15 cellular contexts compared by ENCODE assay signal in the genomic region with DNA sequence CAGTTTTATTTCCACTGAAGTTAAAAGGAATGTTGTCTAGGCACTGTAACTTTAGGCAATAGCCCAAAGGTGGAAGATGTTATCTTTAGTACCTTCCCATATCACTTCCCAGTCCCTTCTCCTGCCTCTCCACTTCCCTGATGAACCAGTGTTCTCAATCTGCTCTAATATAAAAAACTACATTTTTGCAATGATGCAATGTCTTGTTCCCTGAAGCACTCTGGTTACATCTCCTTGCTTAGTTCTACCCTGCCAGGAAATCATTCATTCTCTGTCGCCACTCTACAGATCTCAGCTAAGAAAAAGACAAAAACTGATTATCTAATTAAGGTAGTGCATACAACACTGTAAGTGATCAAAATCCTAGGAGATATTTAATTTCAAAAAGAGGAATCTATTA.
DNase-seq lines count a peak whose midpoint lies in the region; ATAC-seq and TF ChIP-seq lines count a peak whose summit lies in the region.
"Had no signal": no experiment of that assay in that cellular context is flagged by ENCODE, and none has a peak within 500 bp of the region (broad histone marks: within the 10 kb centered on the region; RNA-seq: fewer than 3 reads in every experiment).

No MANE protein-coding gene starts in this region.

- BruUV-seq in IMR-90 (replicated peaks; lab: Mats Ljungman, UMichigan), result no TSS peak

- H4K8ac ChIP-seq in IMR-90 (ENCODE audit: low read depth in 2 of 2, low read length in 2 of 2), result no peak overlapping the region

- H4K5ac ChIP-seq in IMR-90 (ENCODE audit: low read depth, low read length), result no peak overlapping the region

- H3K9me3 Mint-ChIP-seq in mesothelial cell of epicardium (peaks cover 14% of the 10 kb centered on the region), natural killer cell (peaks cover 0 to 4% of the 10 kb centered on the region in 2 donors)

- intact Hi-C loops in IMR-90 (cut with micrococcal nuclease) (loop anchor here (5.0 kb wide), 1 partner anchor 167 kb away; a partner anchor contains a TSS), natural killer cell (cut with micrococcal nuclease) (no loop called here)

- dilution Hi-C loops in IMR-90 (cut with HindIII; ENCODE audit: low sequenced_read_pairs, unreplicated experiment), result no loop called here

- no peak overlapping the region for H2AK5ac ChIP-seq in IMR-90 (ENCODE audit: low read depth, low read length)

- in situ Hi-C loops in IMR-90 (cut with MboI; ENCODE audit: low sequenced_read_pairs), result no loop called here

- peaks cover 2% of the 10 kb centered on the region; the same call in 1 of the 2 replicates for H3K4me1 ChIP-seq in IMR-90 (ENCODE audit: control insufficient read depth, insufficient read depth, low read length)

- CTCF ChIA-PET in IMR-90 (lab: Yijun Ruan, JAX), result no interaction called here

- H3K9me3 ChIP-seq in IMR-90 (ENCODE audit: control insufficient read depth, insufficient read depth, low read length) (peaks cover 3% of the 10 kb centered on the region), WERI-Rb-1 (ENCODE audit: severe bottlenecking) (peaks cover 3% of the 10 kb centered on the region)
- H3K9me3 ChIP-seq: HAP-1 had no signal

- TF ChIP-seq POLR2A in IMR-90 (IDR thresholded peaks at IDR 0.05; ENCODE audit: low read depth, low read length), result no peak

- POLR2A ChIA-PET in IMR-90 (lab: Charles Lee; ENCODE audit: unreplicated experiment), result no interaction called here

- H3K36me3 Mint-ChIP-seq in mesothelial cell of epicardium, result peaks cover 43% of the 10 kb centered on the region
- H3K36me3 Mint-ChIP-seq in natural killer cell, result peaks cover 9% of the 10 kb centered on the region

- H3K27me3 Mint-ChIP-seq in mesothelial cell of epicardium (ENCODE audit: low read depth), result no peaks in the 10 kb centered on the region
- no peaks in the 10 kb centered on the region for H3K27me3 Mint-ChIP-seq in natural killer cell (ENCODE audit: low read depth in 2 of 2)
- H3K27me3 Mint-ChIP-seq: CD4-positive, alpha-beta T cell had no signal

- H3K4me1 Mint-ChIP-seq in mesothelial cell of epicardium, result peaks cover 16% of the 10 kb centered on the region
- no peaks in the 10 kb centered on the region for H3K4me1 Mint-ChIP-seq in natural killer cell

- no peak overlapping the region for H3K56ac ChIP-seq in IMR-90 (ENCODE audit: extremely low read depth, insufficient read depth, low read length)

- H3K27me3 ChIP-seq in IMR-90 (ENCODE audit: control insufficient read depth, insufficient read depth, low read length) (no peaks in the 10 kb centered on the region), WERI-Rb-1 (ENCODE audit: insufficient read depth, low read depth, severe bottlenecking) (no peaks in the 10 kb centered on the region)

- no peak overlapping the region for H3K4me3 ChIP-seq in IMR-90 (ENCODE audit: insufficient read depth, low read depth, low read length)
- H3K4me3 ChIP-seq in WERI-Rb-1 (ENCODE audit: low read depth, low read length), result no peak overlapping the region
- H3K4me3 ChIP-seq: HAP-1 had no signal

- H2BK120ac ChIP-seq in IMR-90 (ENCODE audit: low read depth, low read length), result no peak overlapping the region

- DNase-seq in IMR-90 (peak; percentile 4), NCI-H226 (peak; percentile 49), dedifferentiated amniotic fluid mesenchymal stem cell (ENCODE audit: extremely low spot score) (peak; percentile 23), mesothelial cell of epicardium (ENCODE audit: low spot score in 2 of 2, unreplicated experiment in 2 of 2) (no peak), natural killer cell (no peak), WERI-Rb-1 (no peak)
- DNase-seq in stimulated activated CD4-positive, alpha-beta T cell treated with anti-CD3 and anti-CD28 coated beads, Interleukin-12 subunit alpha, Interleukin-12 subunit beta, amount 100 ng/mL, for 4 hours, result no peak
- DNase-seq: C1 segment of cervical spinal cord; Calu3; CD4-positive, alpha-beta T cell; DMS 273 treated with DMSO at 0.1 percent for 48 hours; DMS79 had no signal

- no peak overlapping the region for H2AFZ ChIP-seq in IMR-90 (replicated peaks; ENCODE audit: low read length, poor library complexity)

- H2BK20ac ChIP-seq in IMR-90 (ENCODE audit: low read depth, low read length), result no peak overlapping the region

- H4K91ac ChIP-seq in IMR-90 (ENCODE audit: insufficient read depth, low read depth, low read length), result no peak overlapping the region

- no peak overlapping the region for H2AK9ac ChIP-seq in IMR-90 (replicated peaks; ENCODE audit: low read depth, low read length, poor library complexity)

- no CpG with 5 or more reads among the region's 1 CpG for WGBS in IMR-90 (ENCODE audit: extremely low coverage in 2 of 2, insufficient read length in 1 of 2), 2 experiments

- 0 out of 2 replicates have a peak, but pooled peaks have one; percentile 15 for ATAC-seq in IMR-90 (ENCODE audit: low read depth)
- no peak for ATAC-seq in natural killer cell
- no peak for ATAC-seq in GM19463 (IDR thresholded peaks at IDR 0.05; ENCODE audit: unreplicated experiment)

- no peak overlapping the region for H3K18ac ChIP-seq in IMR-90 (ENCODE audit: low read depth, low read length)

- no peak overlapping the region for H3K4me2 ChIP-seq in IMR-90 (ENCODE audit: low read depth, low read length)

- no peak overlapping the region for H3K23ac ChIP-seq in IMR-90 (ENCODE audit: low read depth, low read length)

- no peak for TF ChIP-seq CTCF in IMR-90 (conservative IDR thresholded peaks at IDR 0.05; ENCODE audit: low read depth, low read length)
- no peak for TF ChIP-seq CTCF in mesothelial cell of epicardium (IDR thresholded peaks at IDR 0.05; ENCODE audit: unreplicated experiment)
- no peak for TF ChIP-seq CTCF in natural killer cell (IDR thresholded peaks at IDR 0.05)
- TF ChIP-seq CTCF in WERI-Rb-1 (IDR thresholded peaks at IDR 0.05; ENCODE audit: low read depth, low read length), result no peak

- H3K36me3 ChIP-seq in IMR-90 (ENCODE audit: control insufficient read depth, insufficient read depth, low read length) (peaks cover 6% of the 10 kb centered on the region; the same call in 1 of the 2 replicates), WERI-Rb-1 (peaks cover 15% of the 10 kb centered on the region)

- no peak for TF ChIP-seq RAD21 in IMR-90 (IDR thresholded peaks at IDR 0.05; ENCODE audit: low read length)

- no peak overlapping the region for H3K4ac ChIP-seq in IMR-90 (ENCODE audit: low read depth, low read length)

- H2BK15ac ChIP-seq in IMR-90 (ENCODE audit: low read depth, low read length), result no peak overlapping the region

- H3K9ac ChIP-seq in IMR-90 (ENCODE audit: low read depth, low read length), result no peak overlapping the region

- no peak overlapping the region for H3K27ac ChIP-seq in IMR-90 (ENCODE audit: insufficient read depth, low read length)
- no peak overlapping the region for H3K27ac ChIP-seq in WERI-Rb-1

- H3K79me1 ChIP-seq in IMR-90 (ENCODE audit: low read depth in 1 of 2, low read length in 2 of 2), result peaks cover 0 to 3% of the 10 kb centered on the region in 2 experiments; a peak in 3 of 4 replicates

- H3K4me3 Mint-ChIP-seq in mesothelial cell of epicardium (no peak overlapping the region), natural killer cell (no peak overlapping the region)
- H3K4me3 Mint-ChIP-seq: B cell; CD4-positive, alpha-beta T cell had no signal

- no peak overlapping the region for H2BK5ac ChIP-seq in IMR-90 (ENCODE audit: low read depth, low read length, poor library complexity, severe bottlenecking)

- peak overlapping the region; percentile 54 for H3K27ac Mint-ChIP-seq in mesothelial cell of epicardium
- H3K27ac Mint-ChIP-seq in natural killer cell, result no peak overlapping the region
- H3K27ac Mint-ChIP-seq: B cell; CD4-positive, alpha-beta T cell had no signal

- H3K9me1 ChIP-seq in IMR-90 (ENCODE audit: insufficient read depth, low read length), result 0 out of 2 replicates have a peak, but pooled peaks cover 2% of the 10 kb centered on the region

- H4K20me1 ChIP-seq in IMR-90 (ENCODE audit: insufficient read depth, low read length), result no peaks in the 10 kb centered on the region

- no peak overlapping the region for H3K14ac ChIP-seq in IMR-90 (replicated peaks; ENCODE audit: low read depth, low read length)

TF ChIP-seq in IMR-90, 13 proteins besides CTCF, POLR2A, EP300 and RAD21:
- TF ChIP-seq CEBPB (IDR thresholded peaks at IDR 0.05; ENCODE audit: low read depth, low read length), result peak; percentile 62
- no peak for TF ChIP-seq RCOR1 (IDR thresholded peaks at IDR 0.05; ENCODE audit: insufficient replicate concordance, low read length)
- no peak for TF ChIP-seq MAFK (IDR thresholded peaks at IDR 0.05; ENCODE audit: low read depth, low read length)
- no peak for TF ChIP-seq SMC3 (IDR thresholded peaks at IDR 0.05; ENCODE audit: low read depth, low read length)

Comparison
In these comparisons a context has a peak if more than half of its experiments do, and no peak if none do; other contexts are left out.
1. DNase-seq: peak in IMR-90 (single experiment), NCI-H226 (single experiment) and dedifferentiated amniotic fluid mesenchymal stem cell (single experiment); none in mesothelial cell of epicardium (0 of 2), natural killer cell (single experiment), stimulated activated CD4-positive, alpha-beta T cell treated with anti-CD3 and anti-CD28 coated beads, Interleukin-12 subunit alpha, Interleukin-12 subunit beta, amount 100 ng/mL, for 4 hours (single experiment) and WERI-Rb-1 (single experiment).